10 cellular contexts compared by ENCODE assay signal in the genomic region with DNA sequence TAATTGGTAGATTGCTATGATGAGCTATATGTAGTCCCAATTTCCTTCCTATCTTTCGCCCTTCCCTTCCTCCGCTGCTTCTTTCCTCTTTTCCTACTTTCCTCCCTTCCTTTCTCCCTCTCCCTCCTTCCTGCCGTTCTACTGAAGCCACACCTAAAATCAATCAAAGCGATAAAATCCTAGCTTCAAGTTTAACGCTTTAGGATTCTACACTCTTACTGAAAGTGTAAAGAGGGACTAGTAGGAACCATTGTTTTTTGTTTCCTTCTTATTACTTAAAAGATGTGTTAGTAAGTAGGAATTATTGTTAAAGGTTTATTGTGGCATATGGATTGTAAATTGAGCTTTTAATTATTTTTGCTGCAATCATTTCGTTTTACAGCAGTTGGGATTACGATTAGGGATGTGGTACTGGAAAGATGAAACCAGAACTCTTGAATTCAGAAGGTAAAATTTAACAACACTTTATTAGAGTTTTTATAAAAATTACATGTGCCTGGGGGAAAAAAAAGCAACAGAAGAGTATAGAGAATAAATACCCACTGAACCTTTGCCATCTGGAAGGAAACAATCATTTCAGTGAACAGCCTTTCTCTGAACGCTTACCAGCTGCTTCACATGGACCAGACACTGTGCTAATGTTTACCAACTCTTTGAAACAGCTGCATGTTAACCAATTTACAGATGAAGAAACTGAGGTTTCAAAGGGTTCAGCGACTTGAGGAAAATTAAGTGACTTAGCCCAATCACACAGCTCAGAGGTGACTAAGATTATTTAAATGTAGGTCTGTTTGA. TPM values are rescaled to one million over a fixed set of nuclear protein-coding genes. Genes with fewer than 3 reads are reported as not detected.
DNase-seq lines count a peak whose midpoint lies in the region; ATAC-seq, FAIRE-seq and TF ChIP-seq lines count a peak whose summit lies in the region.
"Had no signal": no experiment of that assay in that cellular context is flagged by ENCODE, and none has a peak within 500 bp of the region (broad histone marks: within the 10 kb centered on the region; RNA-seq: fewer than 3 reads in every experiment).

No MANE protein-coding gene starts in this region.

- H3K27me3 ChIP-seq in WERI-Rb-1 (ENCODE audit: insufficient read depth, low read depth, severe bottlenecking) (no peaks in the 10 kb centered on the region), subcutaneous abdominal adipose tissue (ENCODE audit: control insufficient read depth in 5 of 5, insufficient read depth in 4 of 5, low read length in 5 of 5) (peaks cover 0 to 6% (median 0%) of the 10 kb centered on the region in 5 donors)

- H3K9me3 Mint-ChIP-seq in activated CD8-positive, alpha-beta memory T cell treated with anti-CD3 and anti-CD28 coated beads, Interleukin-2, amount 10 ng/mL, durations not matched to agents 7 days and 5 days (ENCODE audit: low read depth) = no peaks in the 10 kb centered on the region
- no peaks in the 10 kb centered on the region for H3K9me3 Mint-ChIP-seq in activated T-cell treated with anti-CD3 and anti-CD28 coated beads, Interleukin-2, amount 50 U/mL, for 24 hours

- ATAC-seq in activated CD8-positive, alpha-beta memory T cell treated with anti-CD3 and anti-CD28 coated beads, Interleukin-2, amount 10 ng/mL, durations not matched to agents 7 days and 5 days = no peak
- ATAC-seq: HCT116 had no signal

- no peaks in the 10 kb centered on the region for H3K36me3 ChIP-seq in WERI-Rb-1
- no peaks in the 10 kb centered on the region for H3K36me3 ChIP-seq in subcutaneous abdominal adipose tissue (ENCODE audit: control insufficient read depth in 5 of 5, insufficient read depth in 5 of 5, low read length in 5 of 5)

- H3K4me3 Mint-ChIP-seq in activated CD8-positive, alpha-beta memory T cell treated with anti-CD3 and anti-CD28 coated beads, Interleukin-2, amount 10 ng/mL, durations not matched to agents 7 days and 5 days = peak overlapping the region; percentile 50
- no peak overlapping the region for H3K4me3 Mint-ChIP-seq in activated T-cell treated with anti-CD3 and anti-CD28 coated beads, Interleukin-2, amount 50 U/mL, for 24 hours

- DNase-seq in activated CD8-positive, alpha-beta memory T cell treated with anti-CD3 and anti-CD28 coated beads, Interleukin-2, amount 10 ng/mL, durations not matched to agents 7 days and 5 days = no peak
- no peak for DNase-seq in activated CD8-positive, alpha-beta memory T cell treated with anti-CD3 and anti-CD28 coated beads, Interleukin-2, amount 50 U/mL, for 48 hours
- DNase-seq in WERI-Rb-1 (no peak), AML-193 (lab: John Stamatoyannopoulos, UW) (no peak), NCI-H1048 (lab: John Stamatoyannopoulos, UW) (no peak)
- DNase-seq in activated T-cell treated with anti-CD3 and anti-CD28 coated beads, Interleukin-2, amount 50 U/mL, for 24 hours = no peak

- H3K4me1 Mint-ChIP-seq in activated CD8-positive, alpha-beta memory T cell treated with anti-CD3 and anti-CD28 coated beads, Interleukin-2, amount 10 ng/mL, durations not matched to agents 7 days and 5 days = peaks cover 14% of the 10 kb centered on the region
- peaks cover 13% of the 10 kb centered on the region for H3K4me1 Mint-ChIP-seq in activated T-cell treated with anti-CD3 and anti-CD28 coated beads, Interleukin-2, amount 50 U/mL, for 24 hours (ENCODE audit: low read depth)

- H3K4me3 ChIP-seq in WERI-Rb-1 (ENCODE audit: low read depth, low read length) (no peak overlapping the region), subcutaneous abdominal adipose tissue (ENCODE audit: low read depth in 1 of 5, low read length in 5 of 5) (peak overlapping the region; percentile 48 to 69 (median 62))

- H3K36me3 Mint-ChIP-seq in activated CD8-positive, alpha-beta memory T cell treated with anti-CD3 and anti-CD28 coated beads, Interleukin-2, amount 10 ng/mL, durations not matched to agents 7 days and 5 days = no peaks in the 10 kb centered on the region
- H3K36me3 Mint-ChIP-seq in activated T-cell treated with anti-CD3 and anti-CD28 coated beads, Interleukin-2, amount 50 U/mL, for 24 hours (ENCODE audit: low read depth) = no peaks in the 10 kb centered on the region

- peaks cover 53% of the 10 kb centered on the region for H3K27me3 Mint-ChIP-seq in activated CD8-positive, alpha-beta memory T cell treated with anti-CD3 and anti-CD28 coated beads, Interleukin-2, amount 10 ng/mL, durations not matched to agents 7 days and 5 days
- H3K27me3 Mint-ChIP-seq in activated T-cell treated with anti-CD3 and anti-CD28 coated beads, Interleukin-2, amount 50 U/mL, for 24 hours = peaks cover 20% of the 10 kb centered on the region

- peak overlapping the region in 2 of 5 donors; percentile 18 to 73 for H3K9ac ChIP-seq in subcutaneous abdominal adipose tissue (ENCODE audit: low read length in 5 of 5)

- H3K27ac ChIP-seq in WERI-Rb-1 (0 out of 2 replicates have a peak overlapping the region, but pooled peaks have one; percentile 42), subcutaneous abdominal adipose tissue (ENCODE audit: low read depth, low read length) (no peak overlapping the region)

- FAIRE-seq in islet of Langerhans (lab: Jason Lieb, UNC) = peak; percentile 81
- FAIRE-seq: colon had no signal

- H3K9me3 ChIP-seq in WERI-Rb-1 (ENCODE audit: severe bottlenecking) = no peaks in the 10 kb centered on the region
- H3K9me3 ChIP-seq in subcutaneous abdominal adipose tissue (ENCODE audit: control insufficient read depth in 5 of 5, low read length in 5 of 5) = no peaks in the 10 kb centered on the region

- TF ChIP-seq CTCF in WERI-Rb-1 (IDR thresholded peaks at IDR 0.05; ENCODE audit: low read depth, low read length) = no peak

- peaks cover 2 to 16% (median 14%) of the 10 kb centered on the region in 5 donors for H3K4me1 ChIP-seq in subcutaneous abdominal adipose tissue (ENCODE audit: control insufficient read depth in 5 of 5, insufficient read depth in 5 of 5, low read length in 5 of 5)

- CTCF ChIA-PET in activated CD8-positive, alpha-beta memory T cell treated with anti-CD3 and anti-CD28 coated beads, Interleukin-2, amount 10 ng/mL, durations not matched to agents 7 days and 5 days (lab: Charles Lee) = interaction anchor here (1.0 to 1.2 kb wide), 4 partner anchors 10 to 86 kb away, joined by 3 to 6 read pairs (median 4); a partner anchor contains a TSS

- H3K27ac Mint-ChIP-seq in activated CD8-positive, alpha-beta memory T cell treated with anti-CD3 and anti-CD28 coated beads, Interleukin-2, amount 10 ng/mL, durations not matched to agents 7 days and 5 days = no peak overlapping the region
- no peak overlapping the region for H3K27ac Mint-ChIP-seq in activated T-cell treated with anti-CD3 and anti-CD28 coated beads, Interleukin-2, amount 50 U/mL, for 24 hours

RNA-seq across cellular contexts. Expression of a gene that starts 1.0 kb away (rescaled TPM):
- total RNA-seq in activated CD8-positive, alpha-beta memory T cell treated with anti-CD3 and anti-CD28 coated beads, Interleukin-2, amount 10 ng/mL, durations not matched to agents 7 days and 5 days = not detected

RNA-seq across cellular contexts. Expression of a gene that starts 10.2 kb away (rescaled TPM):
- 1 to 10 TPM; 7.2 to 7.3 TPM for total RNA-seq in activated CD8-positive, alpha-beta memory T cell treated with anti-CD3 and anti-CD28 coated beads, Interleukin-2, amount 10 ng/mL, durations not matched to agents 7 days and 5 days

RNA-seq across cellular contexts. Expression of a gene that starts 46.2 kb away (rescaled TPM):
- 10 to 100 TPM; 73.3 to 84.2 TPM for total RNA-seq in activated CD8-positive, alpha-beta memory T cell treated with anti-CD3 and anti-CD28 coated beads, Interleukin-2, amount 10 ng/mL, durations not matched to agents 7 days and 5 days

RNA-seq across cellular contexts. Expression of a gene that starts 47.1 kb away (rescaled TPM):
- total RNA-seq in activated CD8-positive, alpha-beta memory T cell treated with anti-CD3 and anti-CD28 coated beads, Interleukin-2, amount 10 ng/mL, durations not matched to agents 7 days and 5 days = 10 to 100 TPM; 31.4 to 42.8 TPM
